ENCODE assay signal across 23 cellular contexts in the genomic region with DNA sequence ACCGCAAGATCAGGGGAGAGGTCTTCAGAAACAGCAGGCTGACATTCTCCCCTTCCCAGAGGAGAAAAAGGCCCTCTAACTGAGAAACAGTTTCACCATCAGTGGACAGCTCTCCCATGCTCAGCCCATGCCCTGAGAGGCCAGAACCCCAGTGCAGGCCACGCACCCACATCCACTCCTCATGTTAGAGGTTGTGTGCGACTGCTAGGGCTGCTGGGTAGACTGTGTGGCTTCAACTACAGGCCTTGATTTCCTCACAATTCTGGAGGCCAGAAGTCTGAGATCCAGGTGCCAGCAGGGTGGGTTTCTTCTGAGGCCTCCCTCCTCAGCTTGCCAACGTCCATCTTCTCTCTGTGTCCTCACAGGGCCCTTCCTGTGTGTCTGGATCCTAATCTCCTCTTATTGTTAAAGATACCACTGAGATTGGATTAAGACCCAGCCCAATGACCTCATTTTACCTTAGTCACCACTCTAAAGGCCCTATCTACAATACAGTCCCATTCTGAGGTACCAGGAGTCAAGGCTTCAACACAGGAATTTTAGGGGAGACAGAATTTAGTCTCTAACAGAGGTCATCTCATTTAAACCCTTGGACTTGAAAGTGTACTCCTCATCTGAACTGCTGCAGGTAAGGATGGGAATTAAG.
DNase-seq lines count a peak whose midpoint lies in the region; ATAC-seq and TF ChIP-seq lines count a peak whose summit lies in the region.
"Had no signal": no experiment of that assay in that cellular context is flagged by ENCODE, and none has a peak within 500 bp of the region (broad histone marks: within the 10 kb centered on the region; RNA-seq: fewer than 3 reads in every experiment).

No MANE protein-coding gene starts in this region.

- peaks cover 1% of the 10 kb centered on the region for H3K27me3 Mint-ChIP-seq in activated CD4-positive, alpha-beta memory T cell treated with anti-CD3 and anti-CD28 coated beads, Interleukin-2, amount 10 ng/mL, durations not matched to agents 7 days and 5 days
- H3K27me3 Mint-ChIP-seq in activated CD4-positive, alpha-beta memory T cell treated with anti-CD3 and anti-CD28 coated beads for 36 hours = no peaks in the 10 kb centered on the region
- H3K27me3 Mint-ChIP-seq in activated CD8-positive, alpha-beta T cell treated with anti-CD3 and anti-CD28 coated beads, Interleukin-2, amount 10 ng/mL, durations not matched to agents 7 days and 5 days (ENCODE audit: low read depth) = peaks cover 3% of the 10 kb centered on the region
- H3K27me3 Mint-ChIP-seq: activated B cell treated with CpG ODN at 0.5 μM for 24 hours had no signal

- CTCF ChIA-PET in activated CD4-positive, alpha-beta memory T cell treated with anti-CD3 and anti-CD28 coated beads, Interleukin-2, amount 10 ng/mL, durations not matched to agents 7 days and 5 days (lab: Charles Lee) = no interaction called here
- CTCF ChIA-PET in activated CD4-positive, alpha-beta memory T cell treated with anti-CD3 and anti-CD28 coated beads for 36 hours (lab: Charles Lee) = no interaction called here
- CTCF ChIA-PET in activated CD8-positive, alpha-beta T cell treated with anti-CD3 and anti-CD28 coated beads, Interleukin-2, amount 10 ng/mL, durations not matched to agents 7 days and 5 days (lab: Charles Lee) = no interaction called here

- POLR2A ChIA-PET in activated CD4-positive, alpha-beta memory T cell treated with anti-CD3 and anti-CD28 coated beads, Interleukin-2, amount 10 ng/mL, durations not matched to agents 7 days and 5 days (lab: Charles Lee) = no interaction called here
- POLR2A ChIA-PET in activated CD4-positive, alpha-beta memory T cell treated with anti-CD3 and anti-CD28 coated beads for 36 hours (lab: Charles Lee) = no interaction called here
- POLR2A ChIA-PET in activated CD8-positive, alpha-beta T cell treated with anti-CD3 and anti-CD28 coated beads, Interleukin-2, amount 10 ng/mL, durations not matched to agents 7 days and 5 days (lab: Charles Lee) = no interaction called here

- no peak overlapping the region for H3K9ac ChIP-seq in fibroblast of lung (ENCODE audit: insufficient read depth, low read length)

- no peak for ATAC-seq in thoracic aorta (ENCODE audit: insufficient number of reproducible peaks, low FRiP score, low read depth)
- ATAC-seq in esophagus mucosa = no peak
- ATAC-seq in activated CD8-positive, alpha-beta T cell treated with anti-CD3 and anti-CD28 coated beads, Interleukin-2, amount 10 ng/mL, durations not matched to agents 7 days and 5 days = no peak
- ATAC-seq: HepG2; left lung; SK-N-SH treated with all-trans-retinoic acid at 6 μM for 48 hours; stimulated activated memory B cell treated with anti-CD40 and anti-IgM and Interleukin-4, amounts not matched to agents 10 μg/mL and 1 μg/mL and 100 μg/mL, for 72 hours had no signal

- TF ChIP-seq CTCF in WERI-Rb-1 (IDR thresholded peaks at IDR 0.05; ENCODE audit: low read depth, low read length) (no peak), fibroblast of lung (conservative IDR thresholded peaks at IDR 0.05 in 1 of 2, IDR thresholded peaks at IDR 0.05 in 1 of 2; ENCODE audit: low read depth in 1 of 2, low read length in 2 of 2) (no peak), thoracic aorta (IDR thresholded peaks at IDR 0.05) (no peak)

- no peak overlapping the region for H3K27ac Mint-ChIP-seq in activated CD4-positive, alpha-beta memory T cell treated with anti-CD3 and anti-CD28 coated beads, Interleukin-2, amount 10 ng/mL, durations not matched to agents 7 days and 5 days
- no peak overlapping the region for H3K27ac Mint-ChIP-seq in activated CD4-positive, alpha-beta memory T cell treated with anti-CD3 and anti-CD28 coated beads for 36 hours
- H3K27ac Mint-ChIP-seq in activated CD8-positive, alpha-beta T cell treated with anti-CD3 and anti-CD28 coated beads, Interleukin-2, amount 10 ng/mL, durations not matched to agents 7 days and 5 days = no peak overlapping the region
- H3K27ac Mint-ChIP-seq: activated B cell treated with CpG ODN at 0.5 μM for 24 hours; activated naive CD8-positive, alpha-beta T cell treated with anti-CD3 and anti-CD28 coated beads, Interleukin-2, amount 10 ng/mL, durations not matched to agents 7 days and 5 days; stimulated activated memory B cell treated with anti-CD40 and anti-IgM and Interleukin-4, amounts not matched to agents 10 μg/mL and 1 μg/mL and 100 μg/mL, for 72 hours had no signal

- H3K4me3 Mint-ChIP-seq in activated CD4-positive, alpha-beta memory T cell treated with anti-CD3 and anti-CD28 coated beads, Interleukin-2, amount 10 ng/mL, durations not matched to agents 7 days and 5 days = no peak overlapping the region
- no peak overlapping the region for H3K4me3 Mint-ChIP-seq in activated CD4-positive, alpha-beta memory T cell treated with anti-CD3 and anti-CD28 coated beads for 36 hours
- H3K4me3 Mint-ChIP-seq in activated CD8-positive, alpha-beta T cell treated with anti-CD3 and anti-CD28 coated beads, Interleukin-2, amount 10 ng/mL, durations not matched to agents 7 days and 5 days = no peak overlapping the region
- H3K4me3 Mint-ChIP-seq: activated B cell treated with CpG ODN at 0.5 μM for 24 hours; activated naive CD8-positive, alpha-beta T cell treated with anti-CD3 and anti-CD28 coated beads, Interleukin-2, amount 10 ng/mL, durations not matched to agents 7 days and 5 days; stimulated activated memory B cell treated with anti-CD40 and anti-IgM and Interleukin-4, amounts not matched to agents 10 μg/mL and 1 μg/mL and 100 μg/mL, for 72 hours had no signal

- intact Hi-C loops in activated CD4-positive, alpha-beta memory T cell treated with anti-CD3 and anti-CD28 coated beads for 36 hours (cut with micrococcal nuclease) = no loop called here

- no peaks in the 10 kb centered on the region for H4K20me1 ChIP-seq in fibroblast of lung (ENCODE audit: control insufficient read depth, extremely low read depth, insufficient read depth, low read length)

- H2AFZ ChIP-seq in fibroblast of lung (ENCODE audit: low read length) = no peak overlapping the region

- H3K4me3 ChIP-seq in WERI-Rb-1 (ENCODE audit: low read depth, low read length) (no peak overlapping the region), fibroblast of lung (replicated peaks in 1 of 4; ENCODE audit: control extremely low read depth in 1 of 4, insufficient read depth in 1 of 4, low read depth in 3 of 4, low read length in 4 of 4) (no peak overlapping the region), thoracic aorta (no peak overlapping the region)
- H3K4me3 ChIP-seq: left lung had no signal

- H3K36me3 Mint-ChIP-seq in activated CD4-positive, alpha-beta memory T cell treated with anti-CD3 and anti-CD28 coated beads, Interleukin-2, amount 10 ng/mL, durations not matched to agents 7 days and 5 days (ENCODE audit: low read depth) = no peaks in the 10 kb centered on the region
- no peaks in the 10 kb centered on the region for H3K36me3 Mint-ChIP-seq in activated CD4-positive, alpha-beta memory T cell treated with anti-CD3 and anti-CD28 coated beads for 36 hours
- H3K36me3 Mint-ChIP-seq in activated CD8-positive, alpha-beta T cell treated with anti-CD3 and anti-CD28 coated beads, Interleukin-2, amount 10 ng/mL, durations not matched to agents 7 days and 5 days (ENCODE audit: low read depth) = no peaks in the 10 kb centered on the region
- H3K36me3 Mint-ChIP-seq: activated naive CD8-positive, alpha-beta T cell treated with anti-CD3 and anti-CD28 coated beads, Interleukin-2, amount 10 ng/mL, durations not matched to agents 7 days and 5 days; stimulated activated memory B cell treated with anti-CD40 and anti-IgM and Interleukin-4, amounts not matched to agents 10 μg/mL and 1 μg/mL and 100 μg/mL, for 72 hours had no signal

- H3K79me2 ChIP-seq in fibroblast of lung (ENCODE audit: control insufficient read depth, insufficient read depth, low read length) = no peaks in the 10 kb centered on the region

- H3K4me1 ChIP-seq in fibroblast of lung (ENCODE audit: control insufficient read depth, extremely low read depth, insufficient read depth, low read length) = peaks cover 35% of the 10 kb centered on the region
- peaks cover 46 to 95% of the 10 kb centered on the region in 2 donors for H3K4me1 ChIP-seq in thoracic aorta (ENCODE audit: control insufficient read depth in 1 of 2, low read depth in 2 of 2)

- H3K4me2 ChIP-seq in fibroblast of lung (ENCODE audit: extremely low read depth, insufficient read depth, low read length) = no peak overlapping the region

- peaks cover 35% of the 10 kb centered on the region for H3K4me1 Mint-ChIP-seq in activated CD4-positive, alpha-beta memory T cell treated with anti-CD3 and anti-CD28 coated beads, Interleukin-2, amount 10 ng/mL, durations not matched to agents 7 days and 5 days
- H3K4me1 Mint-ChIP-seq in activated CD4-positive, alpha-beta memory T cell treated with anti-CD3 and anti-CD28 coated beads for 36 hours (ENCODE audit: low read depth) = no peaks in the 10 kb centered on the region
- peaks cover 13% of the 10 kb centered on the region for H3K4me1 Mint-ChIP-seq in activated CD8-positive, alpha-beta T cell treated with anti-CD3 and anti-CD28 coated beads, Interleukin-2, amount 10 ng/mL, durations not matched to agents 7 days and 5 days (ENCODE audit: low read depth)

- no peaks in the 10 kb centered on the region for H3K9me3 Mint-ChIP-seq in activated CD4-positive, alpha-beta memory T cell treated with anti-CD3 and anti-CD28 coated beads, Interleukin-2, amount 10 ng/mL, durations not matched to agents 7 days and 5 days
- no peaks in the 10 kb centered on the region for H3K9me3 Mint-ChIP-seq in activated CD4-positive, alpha-beta memory T cell treated with anti-CD3 and anti-CD28 coated beads for 36 hours
- no peaks in the 10 kb centered on the region for H3K9me3 Mint-ChIP-seq in activated CD8-positive, alpha-beta T cell treated with anti-CD3 and anti-CD28 coated beads, Interleukin-2, amount 10 ng/mL, durations not matched to agents 7 days and 5 days (ENCODE audit: insufficient read depth)
- H3K9me3 Mint-ChIP-seq: activated B cell treated with CpG ODN at 0.5 μM for 24 hours; activated naive CD8-positive, alpha-beta T cell treated with anti-CD3 and anti-CD28 coated beads, Interleukin-2, amount 10 ng/mL, durations not matched to agents 7 days and 5 days; stimulated activated memory B cell treated with anti-CD40 and anti-IgM and Interleukin-4, amounts not matched to agents 10 μg/mL and 1 μg/mL and 100 μg/mL, for 72 hours had no signal

- H3K36me3 ChIP-seq in WERI-Rb-1 (no peaks in the 10 kb centered on the region), fibroblast of lung (ENCODE audit: control insufficient read depth, insufficient read depth, low read length) (no peaks in the 10 kb centered on the region), thoracic aorta (no peaks in the 10 kb centered on the region)
- H3K36me3 ChIP-seq: brain microvascular endothelial cell, left lung had no signal

- H3K27ac ChIP-seq in WERI-Rb-1 (no peak overlapping the region), fibroblast of lung (ENCODE audit: insufficient read depth, low read length) (peak overlapping the region; percentile 80), thoracic aorta (peak overlapping the region; percentile 94 to 96)

- peak; percentile 0 for DNase-seq in activated CD4-positive, alpha-beta memory T cell treated with anti-CD3 and anti-CD28 coated beads, Interleukin-2, amount 10 ng/mL, durations not matched to agents 7 days and 5 days
- no peak for DNase-seq in activated CD4-positive, alpha-beta memory T cell treated with anti-CD3 and anti-CD28 coated beads for 36 hours
- peak; percentile 30 for DNase-seq in WERI-Rb-1
- no peak for DNase-seq in fibroblast of lung (ENCODE audit: low read depth in 2 of 2)
- no peak for DNase-seq in thoracic aorta (ENCODE audit: low spot score)
- DNase-seq in SHP77 treated with DMSO at 0.1 percent for 48 hours (lab: John Stamatoyannopoulos, UW) = no peak
- DNase-seq in activated CD8-positive, alpha-beta T cell treated with anti-CD3 and anti-CD28 coated beads, Interleukin-2, amount 10 ng/mL, durations not matched to agents 7 days and 5 days = no peak
- DNase-seq: 8988T; activated B cell treated with CpG ODN at 0.5 μM for 24 hours; activated naive CD8-positive, alpha-beta T cell treated with anti-CD3 and anti-CD28 coated beads, Interleukin-2, amount 10 ng/mL, durations not matched to agents 7 days and 5 days; brain microvascular endothelial cell; dermis blood vessel endothelial cell; HCEC 1CT; left lung; MV-4-11; NCI-H1930; NCI-H446; NK-92 treated with Interleukin-12 subunit alpha and Interleukin-12 subunit beta, amount 100 ng/mL, for 24 hours; nucleus accumbens had no signal

- H3K9me3 ChIP-seq in WERI-Rb-1 (ENCODE audit: severe bottlenecking) = no peaks in the 10 kb centered on the region
- H3K9me3 ChIP-seq in fibroblast of lung (ENCODE audit: control insufficient read depth, insufficient read depth, low read depth, low read length) = no peaks in the 10 kb centered on the region
- H3K9me3 ChIP-seq in thoracic aorta = no peaks in the 10 kb centered on the region
- H3K9me3 ChIP-seq: left lung had no signal

- H3K27me3 ChIP-seq in WERI-Rb-1 (ENCODE audit: insufficient read depth, low read depth, severe bottlenecking) (no peaks in the 10 kb centered on the region), fibroblast of lung (ENCODE audit: control insufficient read depth, insufficient read depth, low read length) (no peaks in the 10 kb centered on the region), thoracic aorta (replicated peaks; ENCODE audit: insufficient read depth) (no peaks in the 10 kb centered on the region)
- H3K27me3 ChIP-seq: brain microvascular endothelial cell, left lung had no signal

Comparison
In these comparisons a context has a peak if more than half of its experiments do, and no peak if none do; other contexts are left out.
1. DNase-seq: peak in activated CD4-positive, alpha-beta memory T cell treated with anti-CD3 and anti-CD28 coated beads, Interleukin-2, amount 10 ng/mL, durations not matched to agents 7 days and 5 days (single experiment) and WERI-Rb-1 (single experiment); none in activated CD4-positive, alpha-beta memory T cell treated with anti-CD3 and anti-CD28 coated beads for 36 hours (single experiment), fibroblast of lung (0 of 2), thoracic aorta (single experiment), SHP77 treated with DMSO at 0.1 percent for 48 hours (single experiment) and activated CD8-positive, alpha-beta T cell treated with anti-CD3 and anti-CD28 coated beads, Interleukin-2, amount 10 ng/mL, durations not matched to agents 7 days and 5 days (single experiment).